15 cellular contexts compared by ENCODE assay signal in genomic region chr4:184911310-184911709, GRCh38.
A peak's percentile ranks its signal among the peaks of the same experiment; 100 is the strongest.
DNase-seq lines count a peak whose midpoint lies in the region; ATAC-seq, FAIRE-seq and TF ChIP-seq lines count a peak whose summit lies in the region.
"Had no signal": no experiment of that assay in that cellular context is flagged by ENCODE, and none has a peak within 500 bp of the region (broad histone marks: within the 10 kb centered on the region; RNA-seq: fewer than 3 reads in every experiment).

No MANE protein-coding gene starts in this region.

- no peak for TF ChIP-seq POLR2A in lower leg skin (IDR thresholded peaks at IDR 0.05)
- TF ChIP-seq POLR2A in GM12892 (IDR thresholded peaks at IDR 0.05; ENCODE audit: low read depth, low read length): no peak

- peaks cover 12% of the 10 kb centered on the region for H3K9me3 ChIP-seq in mammary epithelial cell (replicated peaks; ENCODE audit: insufficient read depth, low read length)
- H3K9me3 ChIP-seq: testis had no signal

- in situ Hi-C loops in mammary epithelial cell (cut with MboI; ENCODE audit: low sequenced_read_pairs in 2 of 2) (no loop called here), GM13976 (cut with MboI; ENCODE audit: low sequenced_read_pairs, unreplicated experiment) (no loop called here)

- H3K4me3 ChIP-seq in mammary epithelial cell (replicated peaks in 1 of 3; ENCODE audit: insufficient read depth in 1 of 3, low read depth in 2 of 3, low read length in 3 of 3): no peak overlapping the region
- H3K4me3 ChIP-seq in lower leg skin (ENCODE audit: low read depth, poor library complexity, severe bottlenecking): no peak overlapping the region
- H3K4me3 ChIP-seq: mucosa of descending colon, testis had no signal

- CTCF ChIA-PET in mammary epithelial cell (lab: Charles Lee; ENCODE audit: low non-redundant PET): interaction anchor here (0.6 kb wide), 1 partner anchor 159 kb away, joined by 4 read pairs; no protein-coding TSS in a partner anchor

- ATAC-seq in sciatic nerve: no peak
- ATAC-seq: HepG2, mucosa of descending colon had no signal

- H2AFZ ChIP-seq in mammary epithelial cell (ENCODE audit: low read depth, low read length): no peak overlapping the region

- peak overlapping the region; percentile 25 for H3K27ac ChIP-seq in mammary epithelial cell (ENCODE audit: insufficient read depth, low read depth, low read length)
- H3K27ac ChIP-seq: testis had no signal

- H3K4me2 ChIP-seq in mammary epithelial cell (ENCODE audit: insufficient read depth, low read depth, low read length): peak overlapping the region; percentile 25

- no peaks in the 10 kb centered on the region for H3K36me3 ChIP-seq in mammary epithelial cell (ENCODE audit: insufficient read depth, low read length)

- H3K79me2 ChIP-seq in mammary epithelial cell (ENCODE audit: insufficient read depth, low read length): no peaks in the 10 kb centered on the region

- intact Hi-C loops in mammary epithelial cell (cut with micrococcal nuclease): loop anchor here (5.0 kb wide), 1 partner anchor 59 kb away; no protein-coding TSS in a partner anchor
- intact Hi-C loops in lower leg skin (cut with DNase I; ENCODE audit: low total_unique reads): no loop called here
- intact Hi-C loops in sciatic nerve (cut with DNase I): no loop called here

- H4K20me1 ChIP-seq in mammary epithelial cell (ENCODE audit: insufficient read depth, low read length): no peaks in the 10 kb centered on the region

- DNase-seq in NCI-H345 (lab: John Stamatoyannopoulos, UW): peak; percentile 30
- DNase-seq in NCI-H345 treated with DMSO at 0.1 percent for 48 hours (lab: John Stamatoyannopoulos, UW; ENCODE audit: unreplicated experiment): no peak
- DNase-seq in mammary epithelial cell: peak; percentile 97
- DNase-seq in lower leg skin (ENCODE audit: low spot score in 2 of 2): peak; percentile 54 to 57
- DNase-seq in sciatic nerve (ENCODE audit: low spot score): no peak
- no peak for DNase-seq in GM13976 (ENCODE audit: low spot score)
- DNase-seq in GM12892 (ENCODE audit: insufficient read length): no peak
- DNase-seq: amniotic stem cell; effector CD8-positive, alpha-beta T cell; T-helper 2 cell; testis had no signal

- H3K4me1 ChIP-seq in mammary epithelial cell (ENCODE audit: insufficient read depth, low read length): peaks cover 21% of the 10 kb centered on the region
- H3K4me1 ChIP-seq: testis had no signal

- no TSS peak for BruUV-seq in mammary epithelial cell (replicated peaks; lab: Mats Ljungman, UMichigan)

- WGBS in mammary epithelial cell (ENCODE audit: low coverage, missing lambda C conversion rate): 0% methylated on average over 3 of the region's 3 CpGs
- 27% methylated on average over 3 of the region's 3 CpGs for WGBS in lower leg skin, 2 donors

- no peak for FAIRE-seq in GM12892 (lab: Jason Lieb, UNC)
- FAIRE-seq: A204.1, HepG2 had no signal

- H3K9ac ChIP-seq in mammary epithelial cell (ENCODE audit: insufficient read depth, low read length): no peak overlapping the region

- no peaks in the 10 kb centered on the region for H3K27me3 ChIP-seq in mammary epithelial cell (ENCODE audit: insufficient read depth, low read length)
- H3K27me3 ChIP-seq: testis had no signal

- no peak for TF ChIP-seq RAD21 in Ishikawa (IDR thresholded peaks at IDR 0.05; ENCODE audit: low read depth)

- no peak for TF ChIP-seq EP300 in Ishikawa (IDR thresholded peaks at IDR 0.05; ENCODE audit: borderline replicate concordance)

- dilution Hi-C loops in mammary epithelial cell (cut with HindIII; ENCODE audit: low sequenced_read_pairs): no loop called here

- TF ChIP-seq CTCF in mammary epithelial cell (conservative IDR thresholded peaks at IDR 0.05 in 1 of 2, IDR thresholded peaks at IDR 0.05 in 1 of 2; ENCODE audit: extremely low read depth in 1 of 2, insufficient read depth in 1 of 2, low read depth in 1 of 2, low read length in 2 of 2): no peak
- TF ChIP-seq CTCF in lower leg skin (IDR thresholded peaks at IDR 0.05): no peak
- TF ChIP-seq CTCF in GM13976 (IDR thresholded peaks at IDR 0.05; ENCODE audit: borderline replicate concordance, control extremely low read depth, extremely low read depth, insufficient read depth, missing control alignments): no peak

TF ChIP-seq in Ishikawa, 13 proteins besides CTCF, POLR2A, EP300 and RAD21:
- TF ChIP-seq NFIC (IDR thresholded peaks at IDR 0.05) (0 out of 2 replicates have a peak, but pooled peaks have one; percentile 23), TEAD4 (IDR thresholded peaks at IDR 0.05) (no peak)

Comparison
In these comparisons a context has a peak if more than half of its experiments do, and no peak if none do; other contexts are left out.
1. DNase-seq: peak in NCI-H345 (single experiment), mammary epithelial cell (single experiment) and lower leg skin (2 of 2); none in NCI-H345 treated with DMSO at 0.1 percent for 48 hours (single experiment), sciatic nerve (single experiment), GM13976 (single experiment) and GM12892 (single experiment).